In the genomic region with DNA sequence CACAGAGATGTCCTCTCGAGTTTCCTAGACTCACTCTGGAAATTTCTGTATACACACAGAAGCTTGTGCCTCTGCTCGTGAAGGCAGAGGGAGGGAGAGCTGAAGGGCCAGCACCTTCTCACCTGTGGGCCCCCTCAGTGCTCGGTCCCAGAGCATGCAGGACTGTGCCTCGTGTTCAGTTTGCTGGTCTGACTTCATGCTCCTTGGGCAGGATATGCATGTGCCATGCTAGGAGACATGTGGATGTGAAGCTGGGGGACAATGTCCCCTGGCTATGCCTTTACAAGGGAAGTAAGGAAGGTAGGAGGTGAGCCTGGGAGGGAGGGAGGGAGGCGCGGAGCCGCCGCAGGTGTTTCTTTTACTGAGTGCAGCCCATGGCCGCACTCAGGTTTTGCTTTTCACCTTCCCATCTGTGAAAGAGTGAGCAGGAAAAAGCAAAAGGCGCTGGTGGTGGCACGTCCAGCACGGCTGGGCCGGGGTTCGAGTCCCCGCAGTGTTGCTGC, we compare ENCODE assay signal across 11 cellular contexts. TPM values are rescaled to one million over a fixed set of nuclear protein-coding genes. Genes with fewer than 3 reads are reported as not detected.
DNase-seq lines count a peak whose midpoint lies in the region; ATAC-seq, FAIRE-seq and TF ChIP-seq lines count a peak whose summit lies in the region.
"Had no signal": no experiment of that assay in that cellular context is flagged by ENCODE, and none has a peak within 500 bp of the region (broad histone marks: within the 10 kb centered on the region; RNA-seq: fewer than 3 reads in every experiment).

No MANE protein-coding gene starts in this region.

- no peak overlapping the region for H3K4me3 ChIP-seq in breast epithelium
- H3K4me3 ChIP-seq: ovary, testis had no signal

- H3K9me3 ChIP-seq in breast epithelium, result no peaks in the 10 kb centered on the region
- H3K9me3 ChIP-seq: ovary, testis had no signal

- H3K27ac ChIP-seq in breast epithelium, result peak overlapping the region; percentile 76 to 81

- DNase-seq in ACHN, result peak; percentile 16
- DNase-seq in NCI-H226, result peak; percentile 10
- no peak for DNase-seq in breast epithelium (ENCODE audit: low spot score in 2 of 2)
- no peak for DNase-seq in memory B cell (ENCODE audit: low spot score in 2 of 2)
- DNase-seq in HTR-8/SVneo (ENCODE audit: insufficient read length, low spot score), result no peak
- DNase-seq in nucleus accumbens (lab: John Stamatoyannopoulos, UW), result no peak
- DNase-seq in NOMO-1 treated with DMSO at 0.1 percent for 48 hours (lab: John Stamatoyannopoulos, UW; ENCODE audit: unreplicated experiment), result no peak
- DNase-seq: testis had no signal

- intact Hi-C loops in breast epithelium (cut with DNase I; ENCODE audit: low total_unique reads), result no loop called here

- TF ChIP-seq POLR2A in breast epithelium (IDR thresholded peaks at IDR 0.05), result no peak

- H3K27me3 Mint-ChIP-seq in memory B cell, result no peaks in the 10 kb centered on the region
- H3K27me3 Mint-ChIP-seq: IgD-negative memory B cell had no signal

- peaks cover 37% of the 10 kb centered on the region for H3K4me1 Mint-ChIP-seq in memory B cell

- H3K4me3 Mint-ChIP-seq in memory B cell, result no peak overlapping the region

- H3K9me3 Mint-ChIP-seq in memory B cell, result no peaks in the 10 kb centered on the region
- H3K9me3 Mint-ChIP-seq: IgD-negative memory B cell had no signal

- H3K27ac Mint-ChIP-seq in memory B cell, result peak overlapping the region; percentile 92

- ATAC-seq in memory B cell (ENCODE audit: low read depth), result no peak
- ATAC-seq in HG03354 (IDR thresholded peaks at IDR 0.05; ENCODE audit: poor library complexity, severe bottlenecking, unreplicated experiment), result no peak

- in situ Hi-C loops in ACHN (cut with HindIII; ENCODE audit: low pct_ligation_motif_present, low pct_unique_long_range_greater_than_20kb, low sequenced_read_pairs), result no loop called here

- peaks cover 0 to 24% of the 10 kb centered on the region in 2 donors for H3K4me1 ChIP-seq in breast epithelium

- H3K36me3 ChIP-seq in breast epithelium, result no peaks in the 10 kb centered on the region
- H3K36me3 ChIP-seq: ovary had no signal

- H3K27me3 ChIP-seq in breast epithelium, result no peaks in the 10 kb centered on the region
- H3K27me3 ChIP-seq: ovary, testis had no signal

- TF ChIP-seq CTCF in breast epithelium (IDR thresholded peaks at IDR 0.05), result no peak

- peaks cover 5% of the 10 kb centered on the region for H3K36me3 Mint-ChIP-seq in memory B cell

- FAIRE-seq in HTR-8/SVneo (lab: Jason Lieb, UNC), result no peak

RNA-seq across cellular contexts. Expression of gene NEAT1, which starts 22.6 kb away (rescaled TPM):
- 100 to 1,000 TPM; 323 to 391 (median 351) TPM for total RNA-seq in breast epithelium

RNA-seq across cellular contexts. Expression of gene MALAT1, which starts 53.7 kb away (rescaled TPM):
- over 10,000 TPM; 14,217 to 22,312 (median 18,959) TPM for total RNA-seq in breast epithelium

RNA-seq across cellular contexts. Expression of gene FRMD8, which starts 58.7 kb away (rescaled TPM):
- 10 to 100 TPM; 22.9 to 57.0 (median 49.0) TPM for total RNA-seq in breast epithelium

Comparison
In these comparisons a context has a peak if more than half of its experiments do, and no peak if none do; other contexts are left out.
1. DNase-seq: peak in ACHN (single experiment) and NCI-H226 (single experiment); none in breast epithelium (0 of 2), memory B cell (0 of 2), HTR-8/SVneo (single experiment), nucleus accumbens (0 of 56) and NOMO-1 treated with DMSO at 0.1 percent for 48 hours (single experiment).